ENCODE assay signal across 8 cellular contexts in genomic region chr1:231241751-231242150, GRCh38. TPM values are rescaled to one million over a fixed set of nuclear protein-coding genes. Genes with fewer than 3 reads are reported as not detected.
A peak's percentile ranks its signal among the peaks of the same experiment; 100 is the strongest.
DNase-seq lines count a peak whose midpoint lies in the region; ATAC-seq and TF ChIP-seq lines count a peak whose summit lies in the region.

No MANE protein-coding gene starts in this region.

- intact Hi-C loops in mucosa of descending colon (cut with DNase I, micrococcal nuclease), result no loop called here

- H3K4me1 Mint-ChIP-seq in endothelial cell (ENCODE audit: unreplicated experiment), result peaks cover 24% of the 10 kb centered on the region

- in situ Hi-C loops in ACHN (cut with HindIII; ENCODE audit: low pct_ligation_motif_present, low pct_unique_long_range_greater_than_20kb, low sequenced_read_pairs), result no loop called here

- no peaks in the 10 kb centered on the region for H3K9me3 ChIP-seq in mucosa of descending colon

- peaks cover 31% of the 10 kb centered on the region for H3K4me1 ChIP-seq in mucosa of descending colon (ENCODE audit: low read depth)

- no peak for TF ChIP-seq CTCF in GM12865 (IDR thresholded peaks at IDR 0.05; ENCODE audit: insufficient read depth, low read depth, low read length, missing control alignments)
- no peak for TF ChIP-seq CTCF in endothelial cell (IDR thresholded peaks at IDR 0.05; ENCODE audit: unreplicated experiment)
- no peak for TF ChIP-seq CTCF in mucosa of descending colon (IDR thresholded peaks at IDR 0.05)

- H3K36me3 Mint-ChIP-seq in endothelial cell (ENCODE audit: low read depth, unreplicated experiment), result peaks cover 12% of the 10 kb centered on the region

- ATAC-seq in HG03571 (IDR thresholded peaks at IDR 0.05; ENCODE audit: unreplicated experiment), result peak; percentile 21
- ATAC-seq in mucosa of descending colon, result peak; percentile 69

- H3K9me3 Mint-ChIP-seq in endothelial cell (ENCODE audit: unreplicated experiment), result no peaks in the 10 kb centered on the region

- peak overlapping the region; percentile 74 for H3K27ac Mint-ChIP-seq in endothelial cell (ENCODE audit: unreplicated experiment)

- DNase-seq in ACHN, result peak; percentile 38
- peak; percentile 8 for DNase-seq in GM12865 (ENCODE audit: low read depth)
- peak; percentile 29 for DNase-seq in SW480 (ENCODE audit: low spot score)
- DNase-seq in endothelial cell (ENCODE audit: low spot score), result peak; percentile 9
- peak in 2 of 3 donors; percentile 54 to 57 for DNase-seq in mucosa of descending colon
- DNase-seq in SK-N-DZ (ENCODE audit: low spot score), result no peak
- DNase-seq in midbrain (lab: John Stamatoyannopoulos, UW), result no peak

- H3K36me3 ChIP-seq in mucosa of descending colon (ENCODE audit: low read depth), result no peaks in the 10 kb centered on the region

- H3K27me3 Mint-ChIP-seq in endothelial cell (ENCODE audit: unreplicated experiment), result peaks cover 1% of the 10 kb centered on the region

- H3K4me3 ChIP-seq in GM12865 (ENCODE audit: low read depth, low read length) (peak overlapping the region; percentile 94), mucosa of descending colon (peak overlapping the region; percentile 69)

- peak overlapping the region; percentile 98 for H3K4me3 Mint-ChIP-seq in endothelial cell (ENCODE audit: unreplicated experiment)

RNA-seq across cellular contexts. Expression of gene GNPAT, which starts 0.7 kb away (rescaled TPM):
- total RNA-seq in endothelial cell (ENCODE audit: unreplicated experiment) (47.1 TPM), mucosa of descending colon (10 to 100 TPM; 31.7 to 45.8 (median 32.7) TPM)
- polyA plus RNA-seq in SK-N-DZ (2014; cell fraction: cytosol; rRNA removed), result 52.5 and 56.1 TPM in 2 replicates
- 62.6 and 62.9 TPM in 2 replicates for polyA plus RNA-seq in SK-N-DZ (2014; cell fraction: nucleus; rRNA removed)

Comparison
In these comparisons a context has a peak if more than half of its experiments do, and no peak if none do; other contexts are left out.
1. DNase-seq: peak in ACHN (single experiment), GM12865 (single experiment), SW480 (single experiment), endothelial cell (single experiment) and mucosa of descending colon (2 of 3); none in SK-N-DZ (single experiment) and midbrain (single experiment).